ENCODE assay signal across 11 cellular contexts in genomic region chr14:61498811-61499210, GRCh38.
DNase-seq lines count a peak whose midpoint lies in the region; ATAC-seq and TF ChIP-seq lines count a peak whose summit lies in the region.
"Had no signal": no experiment of that assay in that cellular context is flagged by ENCODE, and none has a peak within 500 bp of the region (broad histone marks: within the 10 kb centered on the region; RNA-seq: fewer than 3 reads in every experiment).

No MANE protein-coding gene starts in this region.

- intact Hi-C loops in gastrocnemius medialis (cut with DNase I; ENCODE audit: low total_unique reads): no loop called here

- H4K20me1 ChIP-seq in OCI-LY3 (ENCODE audit: insufficient read depth, low read length) (no peaks in the 10 kb centered on the region), fibroblast of lung (ENCODE audit: control insufficient read depth, extremely low read depth, insufficient read depth, low read length) (no peaks in the 10 kb centered on the region)

- H3K4me3 ChIP-seq in OCI-LY3 (ENCODE audit: low read length): no peak overlapping the region
- H3K4me3 ChIP-seq in fibroblast of lung (replicated peaks in 1 of 4; ENCODE audit: control extremely low read depth in 1 of 4, insufficient read depth in 1 of 4, low read depth in 3 of 4, low read length in 4 of 4): no peak overlapping the region
- no peak overlapping the region for H3K4me3 ChIP-seq in gastrocnemius medialis
- H3K4me3 ChIP-seq: sigmoid colon had no signal

- peak overlapping the region; percentile 10; the same call in 1 of the 2 replicates for H3K27ac ChIP-seq in OCI-LY3 (ENCODE audit: low read length)
- H3K27ac ChIP-seq in fibroblast of lung (ENCODE audit: insufficient read depth, low read length): no peak overlapping the region
- H3K27ac ChIP-seq in gastrocnemius medialis: peak overlapping the region in 3 of 4 donors; percentile 14 to 63 (median 56)
- H3K27ac ChIP-seq: KMS-11 had no signal

- H3K9ac ChIP-seq in OCI-LY3 (ENCODE audit: low read length): no peak overlapping the region
- H3K9ac ChIP-seq in fibroblast of lung (ENCODE audit: insufficient read depth, low read length): no peak overlapping the region
- H3K9ac ChIP-seq: KMS-11 had no signal

- H3K36me3 ChIP-seq in OCI-LY3 (replicated peaks; ENCODE audit: low read depth, low read length): no peaks in the 10 kb centered on the region
- no peaks in the 10 kb centered on the region for H3K36me3 ChIP-seq in fibroblast of lung (ENCODE audit: control insufficient read depth, insufficient read depth, low read length)
- H3K36me3 ChIP-seq in gastrocnemius medialis: no peaks in the 10 kb centered on the region
- H3K36me3 ChIP-seq: sigmoid colon had no signal

- H3K27me3 ChIP-seq in OCI-LY3 (ENCODE audit: low read depth, low read length) (0 out of 2 replicates have a peak, but pooled peaks cover 7% of the 10 kb centered on the region), fibroblast of lung (ENCODE audit: control insufficient read depth, insufficient read depth, low read length) (no peaks in the 10 kb centered on the region), gastrocnemius medialis (no peaks in the 10 kb centered on the region)
- H3K27me3 ChIP-seq: sigmoid colon had no signal

- TF ChIP-seq CTCF in OCI-LY3 (IDR thresholded peaks at IDR 0.05; ENCODE audit: low read depth, low read length): no peak
- no peak for TF ChIP-seq CTCF in fibroblast of lung (conservative IDR thresholded peaks at IDR 0.05 in 1 of 2, IDR thresholded peaks at IDR 0.05 in 1 of 2; ENCODE audit: low read depth in 1 of 2, low read length in 2 of 2)
- no peak for TF ChIP-seq CTCF in gastrocnemius medialis (IDR thresholded peaks at IDR 0.05 in 4 of 5, conservative IDR thresholded peaks at IDR 0.05 in 1 of 5)

- ATAC-seq in gastrocnemius medialis: peak; percentile 66 to 88
- ATAC-seq in HG03175 (IDR thresholded peaks at IDR 0.05; ENCODE audit: unreplicated experiment): no peak
- no peak for ATAC-seq in HG03432 (IDR thresholded peaks at IDR 0.05; ENCODE audit: unreplicated experiment)
- no peak for ATAC-seq in GM19328 (IDR thresholded peaks at IDR 0.05; ENCODE audit: unreplicated experiment)
- no peak for ATAC-seq in HG02973 (IDR thresholded peaks at IDR 0.05; ENCODE audit: unreplicated experiment)

- no peak for TF ChIP-seq POLR2A in gastrocnemius medialis (IDR thresholded peaks at IDR 0.05)

- H3K79me2 ChIP-seq in OCI-LY3 (ENCODE audit: low read length): no peaks in the 10 kb centered on the region
- no peaks in the 10 kb centered on the region for H3K79me2 ChIP-seq in fibroblast of lung (ENCODE audit: control insufficient read depth, insufficient read depth, low read length)

- peak overlapping the region; percentile 62; the same call in 1 of the 2 replicates for H3K4me2 ChIP-seq in OCI-LY3 (ENCODE audit: low read length)
- H3K4me2 ChIP-seq in fibroblast of lung (ENCODE audit: extremely low read depth, insufficient read depth, low read length): no peak overlapping the region
- H3K4me2 ChIP-seq: KMS-11 had no signal

- DNase-seq in GM03348 (ENCODE audit: low spot score) (peak; percentile 69), fibroblast of lung (ENCODE audit: low read depth in 2 of 2) (peak; percentile 51 to 80), gastrocnemius medialis (no peak)
- DNase-seq: activated naive CD8-positive, alpha-beta T cell treated with anti-CD3 and anti-CD28 coated beads, Interleukin-2, amount 10 ng/mL, durations not matched to agents 7 days and 5 days; sigmoid colon had no signal

- H2AFZ ChIP-seq in OCI-LY3 (ENCODE audit: low read depth, low read length) (no peak overlapping the region), fibroblast of lung (ENCODE audit: low read length) (peak overlapping the region; percentile 68)

- peaks cover 52% of the 10 kb centered on the region for H3K4me1 ChIP-seq in OCI-LY3 (ENCODE audit: low read length)
- peaks cover under 1% of the 10 kb centered on the region for H3K4me1 ChIP-seq in fibroblast of lung (ENCODE audit: control insufficient read depth, extremely low read depth, insufficient read depth, low read length)
- H3K4me1 ChIP-seq in gastrocnemius medialis: peaks cover 11 to 17% of the 10 kb centered on the region in 2 donors

- in situ Hi-C loops in gastrocnemius medialis (cut with MboI; ENCODE audit: low sequenced_read_pairs in 4 of 4): no loop called here

- peaks cover 3% of the 10 kb centered on the region; the same call in 1 of the 2 replicates for H3K9me3 ChIP-seq in OCI-LY3 (ENCODE audit: insufficient read depth, low read length)
- no peaks in the 10 kb centered on the region for H3K9me3 ChIP-seq in fibroblast of lung (ENCODE audit: control insufficient read depth, insufficient read depth, low read depth, low read length)
- H3K9me3 ChIP-seq in gastrocnemius medialis: no peaks in the 10 kb centered on the region
- H3K9me3 ChIP-seq: sigmoid colon had no signal

Comparison
In these comparisons a context has a peak if more than half of its experiments do, and no peak if none do; other contexts are left out.
1. DNase-seq: peak in GM03348 (single experiment) and fibroblast of lung (2 of 2); none in gastrocnemius medialis (0 of 2).
2. ATAC-seq: peak in gastrocnemius medialis (2 of 2); none in HG03175 (single experiment), HG03432 (single experiment), GM19328 (single experiment) and HG02973 (single experiment).